Comparison of ENCODE assay signal across 21 cellular contexts in the genomic region with DNA sequence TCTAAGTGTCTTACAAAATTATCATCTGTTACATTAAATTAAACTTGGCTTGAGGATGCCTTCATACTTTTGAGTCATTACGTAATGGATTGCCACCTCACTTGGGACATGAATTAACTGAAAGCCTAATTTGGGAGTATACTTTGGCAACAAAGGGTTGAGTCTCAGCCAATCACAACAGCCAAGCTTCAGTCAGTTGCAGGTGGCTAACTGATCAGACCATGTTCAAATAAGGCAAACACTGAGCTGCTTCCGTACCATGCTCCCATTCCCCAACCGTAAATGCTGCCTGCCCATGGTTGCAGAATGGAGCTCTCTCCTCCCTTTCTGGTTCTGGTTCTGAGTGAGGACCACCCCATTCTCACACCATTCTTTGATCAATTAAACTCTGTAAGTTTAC.
"Had no signal": no experiment of that assay in that cellular context is flagged by ENCODE, and none has a peak within 500 bp of the region (broad histone marks: within the 10 kb centered on the region; RNA-seq: fewer than 3 reads in every experiment).

No MANE protein-coding gene starts in this region.

- H3K9me3 ChIP-seq: neutrophil, transverse colon, vagina had no signal

- H3K4me3 Mint-ChIP-seq: activated CD4-positive, alpha-beta T cell treated with anti-CD3 and anti-CD28 coated beads for 36 hours; activated CD8-positive, alpha-beta T cell treated with anti-CD3 and anti-CD28 coated beads for 36 hours; activated naive CD8-positive, alpha-beta T cell treated with anti-CD3 and anti-CD28 coated beads for 36 hours; dendritic cell treated with granulocyte-macrophage colony-stimulating factor and Interleukin-4, amounts not matched to agents 40 ng/mL and 50 ng/mL, for 4 days had no signal

- H3K27ac Mint-ChIP-seq: activated CD4-positive, alpha-beta T cell treated with anti-CD3 and anti-CD28 coated beads for 36 hours; activated CD8-positive, alpha-beta T cell treated with anti-CD3 and anti-CD28 coated beads for 36 hours; activated naive CD8-positive, alpha-beta T cell treated with anti-CD3 and anti-CD28 coated beads for 36 hours; dendritic cell treated with granulocyte-macrophage colony-stimulating factor and Interleukin-4, amounts not matched to agents 40 ng/mL and 50 ng/mL, for 4 days had no signal

- H3K4me1 ChIP-seq: transverse colon, vagina had no signal

- H3K9me3 Mint-ChIP-seq: activated CD8-positive, alpha-beta T cell treated with anti-CD3 and anti-CD28 coated beads for 36 hours; activated naive CD8-positive, alpha-beta T cell treated with anti-CD3 and anti-CD28 coated beads for 36 hours; dendritic cell treated with granulocyte-macrophage colony-stimulating factor and Interleukin-4, amounts not matched to agents 40 ng/mL and 50 ng/mL, for 4 days had no signal

- FAIRE-seq: islet of Langerhans had no signal

- ATAC-seq: activated CD4-positive, alpha-beta T cell treated with anti-CD3 and anti-CD28 coated beads for 36 hours; activated CD8-positive, alpha-beta T cell treated with anti-CD3 and anti-CD28 coated beads for 36 hours; left colon; stimulated activated naive CD8-positive, alpha-beta T cell treated with anti-CD3 and anti-CD28 coated beads, Interleukin-15, Interleukin-2, amounts not matched to agents 100 U/mL and 50 U/mL, for 24 hours had no signal

- H3K27me3 ChIP-seq: neutrophil, transverse colon, vagina had no signal

- H3K36me3 ChIP-seq: neutrophil, transverse colon, vagina had no signal

- DNase-seq: activated CD4-positive, alpha-beta T cell treated with anti-CD3 and anti-CD28 coated beads for 36 hours; activated CD8-positive, alpha-beta T cell treated with anti-CD3 and anti-CD28 coated beads for 36 hours; activated effector memory CD4-positive, alpha-beta T cell treated with anti-CD3 and anti-CD28 coated beads, Interleukin-2, amount 50 U/mL, for 16 hours; activated naive CD8-positive, alpha-beta T cell treated with anti-CD3 and anti-CD28 coated beads for 36 hours; activated T-cell treated with anti-CD3 and anti-CD28 coated beads, Interleukin-2, amount 50 U/mL, for 48 hours; cerebellar nuclear complex; effector memory CD4-positive, alpha-beta T cell; foreskin melanocyte; left colon; naive B cell; posterior cingulate gyrus; stimulated activated CD4-positive, alpha-beta T cell treated with anti-CD3 and anti-CD28 coated beads, Interleukin-4, amount 100 ng/mL, for 4 hours; stimulated activated CD8-positive, alpha-beta memory T cell treated with anti-CD3 and anti-CD28 coated beads, Interleukin-4, amount 100 ng/mL, for 48 hours; stimulated activated naive CD8-positive, alpha-beta T cell treated with anti-CD3 and anti-CD28 coated beads, Interleukin-15, Interleukin-2, amounts not matched to agents 100 U/mL and 50 U/mL, for 24 hours; transverse colon had no signal

- H3K4me1 Mint-ChIP-seq: activated CD4-positive, alpha-beta T cell treated with anti-CD3 and anti-CD28 coated beads for 36 hours had no signal

- H3K4me3 ChIP-seq: smooth muscle cell, transverse colon, vagina had no signal

- H3K36me3 Mint-ChIP-seq: activated naive CD8-positive, alpha-beta T cell treated with anti-CD3 and anti-CD28 coated beads for 36 hours; naive B cell had no signal

- H3K27ac ChIP-seq: neutrophil, transverse colon, vagina, VCaP had no signal
